Comparison of ENCODE assay signal across 13 cellular contexts in genomic region chr1:100414693-100415092, GRCh38.
DNase-seq lines count a peak whose midpoint lies in the region; ATAC-seq, FAIRE-seq and TF ChIP-seq lines count a peak whose summit lies in the region.
"Had no signal": no experiment of that assay in that cellular context is flagged by ENCODE, and none has a peak within 500 bp of the region (broad histone marks: within the 10 kb centered on the region; RNA-seq: fewer than 3 reads in every experiment).

No MANE protein-coding gene starts in this region.

- peak overlapping the region in 5 of 11 experiments; percentile 0 to 45 (median 20); a peak in 5 of 22 replicates for H3K27ac ChIP-seq in BLaER1 treated with 17β-estradiol and CSF1 and Interleukin-3, amounts not matched to agents 10 nM and 100 nM
- H3K27ac ChIP-seq in spleen: peak overlapping the region in 4 of 8 donors; percentile 24 to 47 (median 40)

- H3K4me2 ChIP-seq in BLaER1 treated with 17β-estradiol and CSF1 and Interleukin-3, amounts not matched to agents 10 nM and 100 nM: peak overlapping the region in 8 of 11 experiments; percentile 9 to 47 (median 28); a peak in 12 of 22 replicates

- peaks cover 59% of the 10 kb centered on the region for H3K36me3 Mint-ChIP-seq in activated CD8-positive, alpha-beta T cell treated with anti-CD3 and anti-CD28 coated beads, Interleukin-2, amount 10 ng/mL, durations not matched to agents 7 days and 5 days (ENCODE audit: low read depth)
- peaks cover 18 to 31% (median 24%) of the 10 kb centered on the region in 3 donors for H3K36me3 Mint-ChIP-seq in naive thymus-derived CD8-positive, alpha-beta T cell

- intact Hi-C loops in spleen (cut with DNase I; ENCODE audit: low total_unique reads) (no loop called here), left cardiac atrium (cut with DNase I) (no loop called here)

- FAIRE-seq in H54 (lab: Jason Lieb, UNC): peak; percentile 23

- peaks cover 9 to 29% (median 17%) of the 10 kb centered on the region in 11 experiments; a peak in 15 of 22 replicates for H3K36me3 ChIP-seq in BLaER1 treated with 17β-estradiol and CSF1 and Interleukin-3, amounts not matched to agents 10 nM and 100 nM
- H3K36me3 ChIP-seq in spleen: peaks cover 0 to 11% (median 0%) of the 10 kb centered on the region in 6 donors
- H3K36me3 ChIP-seq: Peyer's patch had no signal

- H3K9ac ChIP-seq in BLaER1 treated with 17β-estradiol and CSF1 and Interleukin-3, amounts not matched to agents 10 nM and 100 nM: no peak overlapping the region

- no peaks in the 10 kb centered on the region for H3K27me3 Mint-ChIP-seq in activated CD8-positive, alpha-beta T cell treated with anti-CD3 and anti-CD28 coated beads, Interleukin-2, amount 10 ng/mL, durations not matched to agents 7 days and 5 days (ENCODE audit: low read depth)
- H3K27me3 Mint-ChIP-seq in naive thymus-derived CD8-positive, alpha-beta T cell: no peaks in the 10 kb centered on the region

- ATAC-seq in activated CD8-positive, alpha-beta T cell treated with anti-CD3 and anti-CD28 coated beads, Interleukin-2, amount 10 ng/mL, durations not matched to agents 7 days and 5 days: peak; percentile 56
- ATAC-seq in naive thymus-derived CD8-positive, alpha-beta T cell: peak; percentile 52 to 86
- ATAC-seq in left cardiac atrium: no peak

- peaks cover 45% of the 10 kb centered on the region for H3K4me1 Mint-ChIP-seq in activated CD8-positive, alpha-beta T cell treated with anti-CD3 and anti-CD28 coated beads, Interleukin-2, amount 10 ng/mL, durations not matched to agents 7 days and 5 days (ENCODE audit: low read depth)
- H3K4me1 Mint-ChIP-seq in naive thymus-derived CD8-positive, alpha-beta T cell: peaks cover 42 to 82% (median 75%) of the 10 kb centered on the region in 4 donors

- CTCF ChIA-PET in activated CD8-positive, alpha-beta T cell treated with anti-CD3 and anti-CD28 coated beads, Interleukin-2, amount 10 ng/mL, durations not matched to agents 7 days and 5 days (lab: Charles Lee): interaction anchor here (0.6 to 4.4 kb wide), 11 partner anchors 9 to 377 kb away, joined by 3 to 32 read pairs (median 4); no protein-coding TSS in a partner anchor

- 44 to 66% (median 52%) methylated on average over 4 of the region's 4 CpGs for WGBS in spleen, 5 donors

- no peaks in the 10 kb centered on the region for H3K27me3 ChIP-seq in BLaER1 treated with 17β-estradiol and CSF1 and Interleukin-3, amounts not matched to agents 10 nM and 100 nM
- no peaks in the 10 kb centered on the region for H3K27me3 ChIP-seq in spleen (replicated peaks in 1 of 7)
- H3K27me3 ChIP-seq: Peyer's patch had no signal

- H3K4me3 Mint-ChIP-seq in activated CD8-positive, alpha-beta T cell treated with anti-CD3 and anti-CD28 coated beads, Interleukin-2, amount 10 ng/mL, durations not matched to agents 7 days and 5 days: no peak overlapping the region
- H3K4me3 Mint-ChIP-seq in naive thymus-derived CD8-positive, alpha-beta T cell: peak overlapping the region in 9 of 10 donors; percentile 3 to 68 (median 46)
- H3K4me3 Mint-ChIP-seq: activated T-helper 1 cell treated with anti-CD3 and anti-CD28 coated beads, Interleukin-12 subunit alpha, Interleukin-12 subunit beta, Interleukin-2, Interleukin-4 antibody, amounts not matched to agents 30 ng/mL and 10 ng/mL and 1 ng/mL, durations not matched to agents 14 hours and 24 hours and 36 hours; H9 had no signal

- H3K4me1 ChIP-seq in BLaER1 treated with 17β-estradiol and CSF1 and Interleukin-3, amounts not matched to agents 10 nM and 100 nM: peaks cover 0 to 21% (median 9%) of the 10 kb centered on the region in 10 experiments; a peak in 14 of 20 replicates
- H3K4me1 ChIP-seq in spleen: peaks cover 0 to 49% (median 16%) of the 10 kb centered on the region in 6 donors
- H3K4me1 ChIP-seq: Peyer's patch had no signal

- H3K9me3 ChIP-seq in BLaER1 treated with 17β-estradiol and CSF1 and Interleukin-3, amounts not matched to agents 10 nM and 100 nM (replicated peaks in 1 of 11): no peaks in the 10 kb centered on the region
- no peaks in the 10 kb centered on the region for H3K9me3 ChIP-seq in spleen
- H3K9me3 ChIP-seq: Peyer's patch had no signal

- H3K27ac Mint-ChIP-seq in activated CD8-positive, alpha-beta T cell treated with anti-CD3 and anti-CD28 coated beads, Interleukin-2, amount 10 ng/mL, durations not matched to agents 7 days and 5 days: peak overlapping the region; percentile 60
- H3K27ac Mint-ChIP-seq in naive thymus-derived CD8-positive, alpha-beta T cell: peak overlapping the region; percentile 58 to 92 (median 81)
- H3K27ac Mint-ChIP-seq: activated T-helper 1 cell treated with anti-CD3 and anti-CD28 coated beads, Interleukin-12 subunit alpha, Interleukin-12 subunit beta, Interleukin-2, Interleukin-4 antibody, amounts not matched to agents 30 ng/mL and 10 ng/mL and 1 ng/mL, durations not matched to agents 14 hours and 24 hours and 36 hours; H9 had no signal

- no peak for TF ChIP-seq CTCF in spleen (IDR thresholded peaks at IDR 0.05 in 8 of 11, conservative IDR thresholded peaks at IDR 0.05 in 3 of 11)

- TF ChIP-seq POLR2A in H54 (IDR thresholded peaks at IDR 0.05; ENCODE audit: low read depth, low read length) (no peak), spleen (IDR thresholded peaks at IDR 0.05) (no peak)

- POLR2A ChIA-PET in activated CD8-positive, alpha-beta T cell treated with anti-CD3 and anti-CD28 coated beads, Interleukin-2, amount 10 ng/mL, durations not matched to agents 7 days and 5 days (lab: Charles Lee): interaction anchor here (1.4 to 1.6 kb wide), 2 partner anchors 18 to 62 kb away, joined by 5 to 7 read pairs; no protein-coding TSS in a partner anchor
- POLR2A ChIA-PET in naive thymus-derived CD8-positive, alpha-beta T cell (lab: Charles Lee): interaction anchor here (1.1 to 1.8 kb wide), 4 partner anchors 9 to 34 kb away, joined by 3 to 5 read pairs (median 5); no protein-coding TSS in a partner anchor

- H3K9me3 Mint-ChIP-seq in activated CD8-positive, alpha-beta T cell treated with anti-CD3 and anti-CD28 coated beads, Interleukin-2, amount 10 ng/mL, durations not matched to agents 7 days and 5 days (ENCODE audit: insufficient read depth): no peaks in the 10 kb centered on the region
- H3K9me3 Mint-ChIP-seq in naive thymus-derived CD8-positive, alpha-beta T cell: peaks cover 0 to 11% (median 0%) of the 10 kb centered on the region in 9 donors
- H3K9me3 Mint-ChIP-seq: H9 had no signal

- DNase-seq in H54 (ENCODE audit: insufficient read length, low spot score) (no peak), GOT3 (lab: John Stamatoyannopoulos, UW) (no peak), spleen (no peak), left cardiac atrium (no peak)
- DNase-seq in activated CD8-positive, alpha-beta T cell treated with anti-CD3 and anti-CD28 coated beads, Interleukin-2, amount 10 ng/mL, durations not matched to agents 7 days and 5 days: no peak
- DNase-seq in naive thymus-derived CD8-positive, alpha-beta T cell: peak in 4 of 10 donors; percentile 4 to 43 (median 24)
- DNase-seq in effector CD4-positive, alpha-beta T cell: no peak
- DNase-seq: H9, NCI-H2081 treated with DMSO at 0.1 percent for 48 hours, Peyer's patch, T-helper 9 cell had no signal

- H4K20me1 ChIP-seq in BLaER1 treated with 17β-estradiol and CSF1 and Interleukin-3, amounts not matched to agents 10 nM and 100 nM: no peaks in the 10 kb centered on the region

- H3K4me3 ChIP-seq in BLaER1 treated with 17β-estradiol and CSF1 and Interleukin-3, amounts not matched to agents 10 nM and 100 nM: no peak overlapping the region
- H3K4me3 ChIP-seq in spleen: no peak overlapping the region
- H3K4me3 ChIP-seq: Peyer's patch had no signal

Comparison
In these comparisons a context has a peak if more than half of its experiments do, and no peak if none do; other contexts are left out.
1. ATAC-seq: peak in activated CD8-positive, alpha-beta T cell treated with anti-CD3 and anti-CD28 coated beads, Interleukin-2, amount 10 ng/mL, durations not matched to agents 7 days and 5 days (single experiment) and naive thymus-derived CD8-positive, alpha-beta T cell (2 of 2); none in left cardiac atrium (0 of 2).